ENCODE assay signal across 10 cellular contexts in genomic region chr4:101328063-101328602, GRCh38. TPM values are rescaled to one million over a fixed set of nuclear protein-coding genes. Genes with fewer than 3 reads are reported as not detected.
DNase-seq lines count a peak whose midpoint lies in the region; ATAC-seq and TF ChIP-seq lines count a peak whose summit lies in the region.
"Had no signal": no experiment of that assay in that cellular context is flagged by ENCODE, and none has a peak within 500 bp of the region (broad histone marks: within the 10 kb centered on the region; RNA-seq: fewer than 3 reads in every experiment).

No MANE protein-coding gene starts in this region.

- H3K14ac ChIP-seq in mesenchymal stem cell (ENCODE audit: low read length in 2 of 2), result no peak overlapping the region

- no peak overlapping the region for H4K8ac ChIP-seq in mesenchymal stem cell (ENCODE audit: low read length)

- H3K36me3 Mint-ChIP-seq in activated CD4-positive, alpha-beta memory T cell treated with anti-CD3 and anti-CD28 coated beads for 36 hours, result no peaks in the 10 kb centered on the region

- H4K91ac ChIP-seq in mesenchymal stem cell (ENCODE audit: low read length), result no peak overlapping the region

- 79% methylated on average over 4 of the region's 4 CpGs for WGBS in mesenchymal stem cell

- H3K4me1 ChIP-seq in BLaER1 (peaks cover 11% of the 10 kb centered on the region), left ventricle myocardium inferior (peaks cover 37% of the 10 kb centered on the region), mesenchymal stem cell (ENCODE audit: control insufficient read depth, insufficient read depth, low read depth, low read length) (no peaks in the 10 kb centered on the region)

- H3K9me3 Mint-ChIP-seq in activated CD4-positive, alpha-beta memory T cell treated with anti-CD3 and anti-CD28 coated beads for 36 hours, result no peaks in the 10 kb centered on the region

- CTCF ChIA-PET in activated CD4-positive, alpha-beta memory T cell treated with anti-CD3 and anti-CD28 coated beads for 36 hours (lab: Charles Lee), result interaction anchor here (1.1 to 1.9 kb wide), 3 partner anchors 12 to 22 kb away, joined by 3 to 5 read pairs (median 4); partner anchors contain the start of gene PPP3CA

- H2BK5ac ChIP-seq in mesenchymal stem cell (ENCODE audit: low read depth, low read length, poor library complexity, severe bottlenecking), result no peak overlapping the region

- H3K4me3 ChIP-seq in BLaER1 (no peak overlapping the region), left ventricle myocardium inferior (no peak overlapping the region), mesenchymal stem cell (ENCODE audit: insufficient read depth in 1 of 2, low read depth in 1 of 2, low read length in 2 of 2) (no peak overlapping the region)

- no peak overlapping the region for H2BK15ac ChIP-seq in mesenchymal stem cell (ENCODE audit: low read depth, poor library complexity, severe bottlenecking)

- H3K23ac ChIP-seq in mesenchymal stem cell (ENCODE audit: low read length in 2 of 2), result no peak overlapping the region

- peaks cover 48% of the 10 kb centered on the region for H3K4me1 Mint-ChIP-seq in activated CD4-positive, alpha-beta memory T cell treated with anti-CD3 and anti-CD28 coated beads for 36 hours (ENCODE audit: low read depth)

- peaks cover 90% of the 10 kb centered on the region for H4K20me1 ChIP-seq in BLaER1

- H3K27me3 ChIP-seq in BLaER1 (no peaks in the 10 kb centered on the region), left ventricle myocardium inferior (ENCODE audit: low read depth) (no peaks in the 10 kb centered on the region), mesenchymal stem cell (ENCODE audit: control insufficient read depth in 1 of 2, insufficient read depth in 1 of 2, low read length in 2 of 2) (no peaks in the 10 kb centered on the region)

- H3K4ac ChIP-seq in mesenchymal stem cell (ENCODE audit: low read depth in 1 of 2, low read length in 2 of 2), result no peak overlapping the region

- H3K27me3 Mint-ChIP-seq in activated CD4-positive, alpha-beta memory T cell treated with anti-CD3 and anti-CD28 coated beads for 36 hours, result peaks cover 2% of the 10 kb centered on the region

- peak overlapping the region; percentile 63 for H3K4me3 Mint-ChIP-seq in activated CD4-positive, alpha-beta memory T cell treated with anti-CD3 and anti-CD28 coated beads for 36 hours

- intact Hi-C loops in activated CD4-positive, alpha-beta memory T cell treated with anti-CD3 and anti-CD28 coated beads for 36 hours (cut with micrococcal nuclease), result loop anchor here (1.0 to 5.0 kb wide), 12 partner anchors 19 to 1476 kb away; partner anchors contain the start of gene PPP3CA
- intact Hi-C loops in left ventricle myocardium inferior (cut with micrococcal nuclease), result no loop called here

- H3K36me3 ChIP-seq in BLaER1 (no peaks in the 10 kb centered on the region), left ventricle myocardium inferior (no peaks in the 10 kb centered on the region), mesenchymal stem cell (ENCODE audit: control insufficient read depth in 1 of 2, insufficient read depth in 2 of 2, low read depth in 1 of 2, low read length in 2 of 2) (no peaks in the 10 kb centered on the region)

- H2AK5ac ChIP-seq in mesenchymal stem cell (ENCODE audit: low read length, severe bottlenecking), result no peak overlapping the region

- no peak overlapping the region for H3K18ac ChIP-seq in mesenchymal stem cell (ENCODE audit: low read depth in 1 of 2, low read length in 2 of 2)

- H2BK120ac ChIP-seq in mesenchymal stem cell (ENCODE audit: low read depth, low read length), result no peak overlapping the region

- H3K27ac Mint-ChIP-seq in activated CD4-positive, alpha-beta memory T cell treated with anti-CD3 and anti-CD28 coated beads for 36 hours, result peak overlapping the region; percentile 65

- H3K27ac ChIP-seq in BLaER1, result no peak overlapping the region
- H3K27ac ChIP-seq in left ventricle myocardium inferior (replicated peaks), result no peak overlapping the region
- no peak overlapping the region for H3K27ac ChIP-seq in mesenchymal stem cell (ENCODE audit: low read length, poor library complexity, severe bottlenecking)

- peak overlapping the region; percentile 33 for H3K4me2 ChIP-seq in BLaER1
- H3K4me2 ChIP-seq in mesenchymal stem cell (ENCODE audit: low read length, poor library complexity, severe bottlenecking), result no peak overlapping the region

- peak; percentile 93 for ATAC-seq in GM19035 (IDR thresholded peaks at IDR 0.05; ENCODE audit: unreplicated experiment)
- ATAC-seq in HG02970 (IDR thresholded peaks at IDR 0.05; ENCODE audit: low FRiP score, unreplicated experiment), result peak; percentile 80

- POLR2A ChIA-PET in activated CD4-positive, alpha-beta memory T cell treated with anti-CD3 and anti-CD28 coated beads for 36 hours (lab: Charles Lee), result interaction anchor here (0.6 to 2.7 kb wide), 4 partner anchors 19 to 172 kb away, joined by 3 to 13 read pairs (median 4); partner anchors contain the start of gene PPP3CA

- TF ChIP-seq CTCF in left ventricle myocardium inferior (IDR thresholded peaks at IDR 0.05; ENCODE audit: borderline replicate concordance), result no peak

- H3K79me1 ChIP-seq in mesenchymal stem cell (replicated peaks; ENCODE audit: low read length, poor library complexity, severe bottlenecking), result peaks cover 19% of the 10 kb centered on the region

- H2BK12ac ChIP-seq in mesenchymal stem cell (ENCODE audit: low read length in 2 of 2), result no peak overlapping the region

- H3K9me3 ChIP-seq in BLaER1 (peaks cover 12% of the 10 kb centered on the region; the same call in 1 of the 2 replicates), left ventricle myocardium inferior (replicated peaks) (no peaks in the 10 kb centered on the region), mesenchymal stem cell (ENCODE audit: control insufficient read depth, low read length) (no peaks in the 10 kb centered on the region)

- H3K9ac ChIP-seq in BLaER1 (no peak overlapping the region), mesenchymal stem cell (ENCODE audit: low read length) (no peak overlapping the region)

- no peak overlapping the region for H2AFZ ChIP-seq in mesenchymal stem cell (ENCODE audit: low read depth, low read length)

- peak; percentile 37 for DNase-seq in activated CD4-positive, alpha-beta memory T cell treated with anti-CD3 and anti-CD28 coated beads for 36 hours
- no peak for DNase-seq in NCI-H524 treated with DMSO at 0.1 percent for 48 hours (lab: John Stamatoyannopoulos, UW)
- no peak for DNase-seq in SIG-M5 (lab: John Stamatoyannopoulos, UW)
- DNase-seq in left ventricle myocardium inferior, result no peak
- no peak for DNase-seq in mesenchymal stem cell
- DNase-seq: Calu3, KG1 had no signal

RNA-seq across cellular contexts. Expression of gene PPP3CA, which starts 19.2 kb away (rescaled TPM):
- total RNA-seq in activated CD4-positive, alpha-beta memory T cell treated with anti-CD3 and anti-CD28 coated beads for 36 hours, result 10 to 100 TPM; 14.3 to 14.6 TPM
- 16.7 TPM for total RNA-seq in left ventricle myocardium inferior
- polyA plus RNA-seq in mesenchymal stem cell (2013, experiment 1 of 2), result 51.4 TPM
- 52.2 TPM for polyA plus RNA-seq in mesenchymal stem cell (2013, experiment 2 of 2)
